In genomic region chr4:77920371-77920770, GRCh38 we compare ENCODE assay signal across 20 cellular contexts. TPM values are rescaled to one million over a fixed set of nuclear protein-coding genes. Genes with fewer than 3 reads are reported as not detected.
A peak's percentile ranks its signal among the peaks of the same experiment; 100 is the strongest.
DNase-seq lines count a peak whose midpoint lies in the region; ATAC-seq and TF ChIP-seq lines count a peak whose summit lies in the region.
"Had no signal": no experiment of that assay in that cellular context is flagged by ENCODE, and none has a peak within 500 bp of the region (broad histone marks: within the 10 kb centered on the region; RNA-seq: fewer than 3 reads in every experiment).

No MANE protein-coding gene starts in this region.

- H3K9me3 ChIP-seq in right atrium auricular region (no peaks in the 10 kb centered on the region), SJSA1 (replicated peaks) (no peaks in the 10 kb centered on the region), iPS-20b (ENCODE audit: insufficient read depth, low read depth, low read length) (no peaks in the 10 kb centered on the region; the same call in 1 of the 2 replicates), stomach (peaks cover 0 to 3% (median 0%) of the 10 kb centered on the region in 4 donors)

- no peak overlapping the region for H3K27ac Mint-ChIP-seq in effector memory CD8-positive, alpha-beta T cell
- H3K27ac Mint-ChIP-seq: activated CD4-positive, alpha-beta T cell treated with anti-CD3 and anti-CD28 coated beads for 36 hours; activated naive CD8-positive, alpha-beta T cell; activated T-helper 1 cell treated with anti-CD3 and anti-CD28 coated beads, Interleukin-12 subunit alpha, Interleukin-12 subunit beta, Interleukin-2, Interleukin-4 antibody, amounts not matched to agents 30 ng/mL and 10 ng/mL and 1 ng/mL, durations not matched to agents 14 hours and 24 hours and 36 hours; CD4-positive, CD25-positive, alpha-beta regulatory T cell; nephron; T-cell had no signal

- H3K36me3 Mint-ChIP-seq in effector memory CD8-positive, alpha-beta T cell (ENCODE audit: insufficient read depth): peaks cover 6% of the 10 kb centered on the region

- no peak for TF ChIP-seq EP300 in stomach (IDR thresholded peaks at IDR 0.05)

- no peaks in the 10 kb centered on the region for H3K27me3 Mint-ChIP-seq in effector memory CD8-positive, alpha-beta T cell
- H3K27me3 Mint-ChIP-seq: activated CD4-positive, alpha-beta T cell treated with anti-CD3 and anti-CD28 coated beads for 36 hours; activated naive CD8-positive, alpha-beta T cell; T-cell had no signal

- 75 to 83% (median 80%) methylated on average over 3 of the region's 3 CpGs for WGBS in stomach, 5 donors

- DNase-seq in right atrium auricular region (ENCODE audit: low spot score): no peak
- no peak for DNase-seq in Right ventricle myocardium inferior (ENCODE audit: missing footprints)
- no peak for DNase-seq in SJSA1 (ENCODE audit: low read depth in 1 of 2, low spot score in 2 of 2)
- DNase-seq in stomach: no peak
- DNase-seq in iPS-NIHi7 (ENCODE audit: extremely low spot score): no peak
- DNase-seq in effector memory CD8-positive, alpha-beta T cell: no peak
- no peak for DNase-seq in NCI-H345 (lab: John Stamatoyannopoulos, UW)
- DNase-seq: activated CD4-positive, alpha-beta T cell treated with anti-CD3 and anti-CD28 coated beads for 36 hours; CD4-positive, CD25-positive, alpha-beta regulatory T cell; DND-41; GOT3; NCI-H1092 treated with DMSO at 0.1 percent for 48 hours; NCI-H2029; NCI-H446; stimulated activated naive CD4-positive, alpha-beta T cell; T-cell had no signal

- H3K27ac ChIP-seq in right atrium auricular region (peak overlapping the region; percentile 42 to 44), SJSA1 (peak overlapping the region; percentile 89), iPS-20b (ENCODE audit: low read length) (peak overlapping the region; percentile 49), stomach (peak overlapping the region in 3 of 5 donors; percentile 31 to 54 (median 49))

- H3K27me3 ChIP-seq in right atrium auricular region: no peaks in the 10 kb centered on the region
- no peaks in the 10 kb centered on the region for H3K27me3 ChIP-seq in SJSA1 (replicated peaks)
- H3K27me3 ChIP-seq in iPS-20b (ENCODE audit: insufficient read depth, low read length): no peaks in the 10 kb centered on the region
- H3K27me3 ChIP-seq in stomach: no peaks in the 10 kb centered on the region

- TF ChIP-seq CTCF in right atrium auricular region (IDR thresholded peaks at IDR 0.05): no peak
- TF ChIP-seq CTCF in stomach (IDR thresholded peaks at IDR 0.05): no peak

- no peak for ATAC-seq in Right ventricle myocardium inferior
- no peak for ATAC-seq in effector memory CD8-positive, alpha-beta T cell (replicated peaks)
- ATAC-seq: activated CD4-positive, alpha-beta T cell treated with anti-CD3 and anti-CD28 coated beads for 36 hours; T-cell had no signal

- intact Hi-C loops in Right ventricle myocardium inferior (cut with DNase I): no loop called here
- intact Hi-C loops in stomach (cut with DNase I; ENCODE audit: low total_unique reads): no loop called here

- H3K4me1 ChIP-seq in right atrium auricular region: peaks cover 0 to 4% of the 10 kb centered on the region in 2 donors
- peaks cover 23% of the 10 kb centered on the region for H3K4me1 ChIP-seq in SJSA1 (replicated peaks)
- peaks cover 4% of the 10 kb centered on the region; the same call in 1 of the 2 replicates for H3K4me1 ChIP-seq in iPS-20b (ENCODE audit: insufficient read depth, low read length)
- peaks cover 0 to 22% (median 14%) of the 10 kb centered on the region in 4 donors for H3K4me1 ChIP-seq in stomach

- no peak overlapping the region for H3K4me3 ChIP-seq in right atrium auricular region
- no peak overlapping the region for H3K4me3 ChIP-seq in SJSA1
- no peak overlapping the region for H3K4me3 ChIP-seq in iPS-20b (ENCODE audit: low read length)
- no peak overlapping the region for H3K4me3 ChIP-seq in stomach

- H3K4me3 Mint-ChIP-seq in effector memory CD8-positive, alpha-beta T cell: no peak overlapping the region
- H3K4me3 Mint-ChIP-seq: activated CD4-positive, alpha-beta T cell treated with anti-CD3 and anti-CD28 coated beads for 36 hours; activated naive CD8-positive, alpha-beta T cell; activated T-helper 1 cell treated with anti-CD3 and anti-CD28 coated beads, Interleukin-12 subunit alpha, Interleukin-12 subunit beta, Interleukin-2, Interleukin-4 antibody, amounts not matched to agents 30 ng/mL and 10 ng/mL and 1 ng/mL, durations not matched to agents 14 hours and 24 hours and 36 hours; CD4-positive, CD25-positive, alpha-beta regulatory T cell; nephron; T-cell had no signal

- H3K36me3 ChIP-seq in right atrium auricular region (no peaks in the 10 kb centered on the region), SJSA1 (no peaks in the 10 kb centered on the region), iPS-20b (ENCODE audit: insufficient read depth, low read depth, low read length) (peaks cover 4% of the 10 kb centered on the region), stomach (peaks cover 0 to 25% (median 0%) of the 10 kb centered on the region in 4 donors)

- no peak for TF ChIP-seq POLR2A in stomach (IDR thresholded peaks at IDR 0.05)

- H3K9me3 Mint-ChIP-seq in effector memory CD8-positive, alpha-beta T cell: peaks cover 0 to 2% of the 10 kb centered on the region in 2 donors

- no peak overlapping the region for H3K9ac ChIP-seq in iPS-20b (ENCODE audit: low read depth, low read length)

- peaks cover 0 to 9% of the 10 kb centered on the region in 2 donors for H3K4me1 Mint-ChIP-seq in effector memory CD8-positive, alpha-beta T cell (ENCODE audit: low read depth in 2 of 2)
- H3K4me1 Mint-ChIP-seq: nephron had no signal

RNA-seq across cellular contexts. Expression of gene MRPL1, which starts 57.7 kb away (rescaled TPM):
- total RNA-seq in right atrium auricular region: 10 to 100 TPM; 17.4 to 32.0 TPM
- 47.9 TPM for total RNA-seq in Right ventricle myocardium inferior
- 42.4 and 48.4 TPM in 2 replicates for total RNA-seq in SJSA1 (2014; rRNA removed; shearing (Covaris generic))
- total RNA-seq in stomach: 100 to 1,000 TPM in 1 of 5 donors, 10 to 100 TPM in 3, 1 to 10 TPM in 1; 1.8 to 133 (median 30.5) TPM
- 10 to 100 TPM; 36.4 to 38.5 (median 37.5) TPM for polyA plus RNA-seq in stomach
